Comparison of ENCODE assay signal across 26 cellular contexts in the genomic region with DNA sequence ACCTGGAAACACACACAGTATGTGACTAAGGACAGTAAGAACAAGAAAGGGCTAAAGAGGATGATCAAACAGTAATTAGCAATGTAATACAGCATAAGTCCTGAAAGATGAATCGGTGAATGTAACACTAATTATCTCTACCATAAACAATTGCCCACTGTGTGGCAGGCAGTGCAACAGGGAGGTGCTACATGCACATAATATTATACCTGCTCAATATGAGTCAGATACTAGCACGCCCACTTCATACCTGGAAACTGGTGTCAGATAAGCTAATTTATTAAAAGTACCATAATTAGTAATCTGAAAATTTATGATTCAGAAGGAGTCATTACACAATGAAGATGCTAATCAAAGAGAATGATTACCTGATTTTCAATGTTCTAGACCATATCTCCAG. TPM values are rescaled to one million over a fixed set of nuclear protein-coding genes. Genes with fewer than 3 reads are reported as not detected.
DNase-seq lines count a peak whose midpoint lies in the region; ATAC-seq, FAIRE-seq and TF ChIP-seq lines count a peak whose summit lies in the region.
"Had no signal": no experiment of that assay in that cellular context is flagged by ENCODE, and none has a peak within 500 bp of the region (broad histone marks: within the 10 kb centered on the region; RNA-seq: fewer than 3 reads in every experiment).

No MANE protein-coding gene starts in this region.

- no peaks in the 10 kb centered on the region for H3K36me3 Mint-ChIP-seq in activated CD8-positive, alpha-beta T cell treated with anti-CD3 and anti-CD28 coated beads for 36 hours (ENCODE audit: low read depth)
- peaks cover 21% of the 10 kb centered on the region for H3K36me3 Mint-ChIP-seq in activated CD8-positive, alpha-beta T cell treated with anti-CD3 and anti-CD28 coated beads, Interleukin-2, amount 10 ng/mL, durations not matched to agents 7 days and 5 days (ENCODE audit: low read depth)
- H3K36me3 Mint-ChIP-seq in activated T-helper 1 cell treated with anti-CD3 and anti-CD28 coated beads, Interleukin-12 subunit alpha, Interleukin-12 subunit beta, Interleukin-2, Interleukin-4 antibody, amounts not matched to agents 30 ng/mL and 10 ng/mL and 1 ng/mL, durations not matched to agents 14 hours and 24 hours and 36 hours (ENCODE audit: low read depth) = peaks cover 8% of the 10 kb centered on the region
- H3K36me3 Mint-ChIP-seq: CD4-positive, CD25-positive, alpha-beta regulatory T cell had no signal

- H3K4me1 Mint-ChIP-seq in activated CD8-positive, alpha-beta T cell treated with anti-CD3 and anti-CD28 coated beads for 36 hours (ENCODE audit: low read depth) = peaks cover 14% of the 10 kb centered on the region
- H3K4me1 Mint-ChIP-seq in activated CD8-positive, alpha-beta T cell treated with anti-CD3 and anti-CD28 coated beads, Interleukin-2, amount 10 ng/mL, durations not matched to agents 7 days and 5 days (ENCODE audit: low read depth) = peaks cover 16% of the 10 kb centered on the region
- H3K4me1 Mint-ChIP-seq in activated T-helper 1 cell treated with anti-CD3 and anti-CD28 coated beads, Interleukin-12 subunit alpha, Interleukin-12 subunit beta, Interleukin-2, Interleukin-4 antibody, amounts not matched to agents 30 ng/mL and 10 ng/mL and 1 ng/mL, durations not matched to agents 14 hours and 24 hours and 36 hours (ENCODE audit: low read depth) = peaks cover 15% of the 10 kb centered on the region
- H3K4me1 Mint-ChIP-seq: H9 had no signal

- H3K27me3 ChIP-seq in DND-41 (ENCODE audit: insufficient read depth, low read length, poor library complexity) = no peaks in the 10 kb centered on the region
- H3K27me3 ChIP-seq: BLaER1, MG63 had no signal

- no peaks in the 10 kb centered on the region for H3K79me2 ChIP-seq in DND-41 (ENCODE audit: insufficient read depth, low read length)

- H3K4me1 ChIP-seq in DND-41 (ENCODE audit: insufficient read depth, low read length) = peaks cover 25% of the 10 kb centered on the region
- H3K4me1 ChIP-seq: BLaER1 had no signal

- no peaks in the 10 kb centered on the region for H3K9me3 ChIP-seq in DND-41 (ENCODE audit: insufficient read depth, low read length, severe bottlenecking)
- H3K9me3 ChIP-seq: BLaER1, MG63 had no signal

- H3K36me3 ChIP-seq in DND-41 (ENCODE audit: insufficient read depth, low read length) = no peaks in the 10 kb centered on the region
- H3K36me3 ChIP-seq: BLaER1, MG63 had no signal

- ATAC-seq in activated CD8-positive, alpha-beta T cell treated with anti-CD3 and anti-CD28 coated beads for 36 hours = peak; percentile 56
- no peak for ATAC-seq in activated CD8-positive, alpha-beta T cell treated with anti-CD3 and anti-CD28 coated beads, Interleukin-2, amount 10 ng/mL, durations not matched to agents 7 days and 5 days
- ATAC-seq in DND-41 (ENCODE audit: insufficient read depth, low read depth) (no peak), GM18870 (IDR thresholded peaks at IDR 0.05; ENCODE audit: unreplicated experiment) (no peak), HG03280 (IDR thresholded peaks at IDR 0.05; ENCODE audit: unreplicated experiment) (no peak)
- ATAC-seq: GM23338, PC-3 had no signal

- no peaks in the 10 kb centered on the region for H3K27me3 Mint-ChIP-seq in activated CD8-positive, alpha-beta T cell treated with anti-CD3 and anti-CD28 coated beads for 36 hours
- H3K27me3 Mint-ChIP-seq in activated CD8-positive, alpha-beta T cell treated with anti-CD3 and anti-CD28 coated beads, Interleukin-2, amount 10 ng/mL, durations not matched to agents 7 days and 5 days (ENCODE audit: low read depth) = no peaks in the 10 kb centered on the region
- peaks cover 6% of the 10 kb centered on the region for H3K27me3 Mint-ChIP-seq in activated T-helper 1 cell treated with anti-CD3 and anti-CD28 coated beads, Interleukin-12 subunit alpha, Interleukin-12 subunit beta, Interleukin-2, Interleukin-4 antibody, amounts not matched to agents 30 ng/mL and 10 ng/mL and 1 ng/mL, durations not matched to agents 14 hours and 24 hours and 36 hours (ENCODE audit: insufficient read depth)
- H3K27me3 Mint-ChIP-seq: CD4-positive, CD25-positive, alpha-beta regulatory T cell had no signal

- CTCF ChIA-PET in activated CD8-positive, alpha-beta T cell treated with anti-CD3 and anti-CD28 coated beads for 36 hours (lab: Charles Lee) = interaction anchor here (1.2 kb wide), 1 partner anchor 171 kb away, joined by 4 read pairs; no protein-coding TSS in a partner anchor
- CTCF ChIA-PET in activated CD8-positive, alpha-beta T cell treated with anti-CD3 and anti-CD28 coated beads, Interleukin-2, amount 10 ng/mL, durations not matched to agents 7 days and 5 days (lab: Charles Lee) = no interaction called here

- no peak overlapping the region for H3K4me2 ChIP-seq in DND-41 (ENCODE audit: insufficient read depth, low read length)
- H3K4me2 ChIP-seq: BLaER1, GM23338 had no signal

- H3K4me3 ChIP-seq in DND-41 (ENCODE audit: low read depth in 1 of 2, low read length in 2 of 2) = no peak overlapping the region
- H3K4me3 ChIP-seq: BLaER1, GM23338, MG63 had no signal

- no peaks in the 10 kb centered on the region for H4K20me1 ChIP-seq in DND-41 (ENCODE audit: insufficient read depth, low read length)
- H4K20me1 ChIP-seq: BLaER1 had no signal

- no peak overlapping the region for H2AFZ ChIP-seq in DND-41 (ENCODE audit: low read depth, low read length)

- no peaks in the 10 kb centered on the region for H3K9me3 Mint-ChIP-seq in activated CD8-positive, alpha-beta T cell treated with anti-CD3 and anti-CD28 coated beads for 36 hours
- peaks cover 5% of the 10 kb centered on the region for H3K9me3 Mint-ChIP-seq in activated CD8-positive, alpha-beta T cell treated with anti-CD3 and anti-CD28 coated beads, Interleukin-2, amount 10 ng/mL, durations not matched to agents 7 days and 5 days (ENCODE audit: insufficient read depth)
- peaks cover 15% of the 10 kb centered on the region for H3K9me3 Mint-ChIP-seq in activated T-helper 1 cell treated with anti-CD3 and anti-CD28 coated beads, Interleukin-12 subunit alpha, Interleukin-12 subunit beta, Interleukin-2, Interleukin-4 antibody, amounts not matched to agents 30 ng/mL and 10 ng/mL and 1 ng/mL, durations not matched to agents 14 hours and 24 hours and 36 hours
- H3K9me3 Mint-ChIP-seq: GM23338 had no signal

- no peak for TF ChIP-seq CTCF in activated CD8-positive, alpha-beta T cell treated with anti-CD3 and anti-CD28 coated beads for 36 hours (IDR thresholded peaks at IDR 0.05)
- no peak for TF ChIP-seq CTCF in DND-41 (IDR thresholded peaks at IDR 0.05; ENCODE audit: borderline replicate concordance, extremely low read depth, low read length, poor library complexity, severe bottlenecking)

- FAIRE-seq in HTR-8/SVneo (lab: Jason Lieb, UNC) = peak; percentile 69

- peak overlapping the region; percentile 25; the same call in 1 of the 2 replicates for H3K27ac ChIP-seq in DND-41 (ENCODE audit: low read length)
- H3K27ac ChIP-seq: BLaER1 had no signal

- no peak overlapping the region for H3K4me3 Mint-ChIP-seq in activated CD8-positive, alpha-beta T cell treated with anti-CD3 and anti-CD28 coated beads for 36 hours
- no peak overlapping the region for H3K4me3 Mint-ChIP-seq in activated CD8-positive, alpha-beta T cell treated with anti-CD3 and anti-CD28 coated beads, Interleukin-2, amount 10 ng/mL, durations not matched to agents 7 days and 5 days
- no peak overlapping the region for H3K4me3 Mint-ChIP-seq in activated T-helper 1 cell treated with anti-CD3 and anti-CD28 coated beads, Interleukin-12 subunit alpha, Interleukin-12 subunit beta, Interleukin-2, Interleukin-4 antibody, amounts not matched to agents 30 ng/mL and 10 ng/mL and 1 ng/mL, durations not matched to agents 14 hours and 24 hours and 36 hours
- H3K4me3 Mint-ChIP-seq: CD4-positive, CD25-positive, alpha-beta regulatory T cell; GM23338; H9 had no signal

- no peak overlapping the region for H3K9ac ChIP-seq in DND-41 (ENCODE audit: low read depth, low read length)
- H3K9ac ChIP-seq: BLaER1 had no signal

- intact Hi-C loops in activated CD8-positive, alpha-beta T cell treated with anti-CD3 and anti-CD28 coated beads for 36 hours (cut with micrococcal nuclease) = no loop called here
- intact Hi-C loops in activated T-helper 1 cell treated with anti-CD3 and anti-CD28 coated beads, Interleukin-12 subunit alpha, Interleukin-12 subunit beta, Interleukin-2, Interleukin-4 antibody, amounts not matched to agents 30 ng/mL and 10 ng/mL and 1 ng/mL, durations not matched to agents 14 hours and 24 hours and 36 hours (cut with micrococcal nuclease) = no loop called here

- DNase-seq in activated CD8-positive, alpha-beta T cell treated with anti-CD3 and anti-CD28 coated beads for 36 hours = peak; percentile 9
- DNase-seq in activated CD8-positive, alpha-beta T cell treated with anti-CD3 and anti-CD28 coated beads, Interleukin-2, amount 10 ng/mL, durations not matched to agents 7 days and 5 days = no peak
- no peak for DNase-seq in DND-41
- DNase-seq in HTR-8/SVneo (ENCODE audit: insufficient read length, low spot score) = no peak
- peak; percentile 6 for DNase-seq in activated T-helper 9 cell treated with anti-CD3 and anti-CD28 coated beads, Interleukin-2, amount 50 U/mL, for 16 hours (ENCODE audit: low read depth)
- no peak for DNase-seq in activated T-helper 1 cell treated with anti-CD3 and anti-CD28 coated beads, Interleukin-12 subunit alpha, Interleukin-12 subunit beta, Interleukin-2, Interleukin-4 antibody, amounts not matched to agents 30 ng/mL and 10 ng/mL and 1 ng/mL, durations not matched to agents 14 hours and 24 hours and 36 hours (ENCODE audit: low spot score)
- DNase-seq: CD4-positive, CD25-positive, alpha-beta regulatory T cell; DMS153; H9; IMR-90; KG1; MG63; NCI-H1105 treated with DMSO at 0.1 percent for 48 hours; NCI-H146; NCI-H1930; NCI-H2107; NCI-H524; NCI-H82; NK-92 treated with Interleukin-12 subunit alpha and Interleukin-12 subunit beta, amount 100 ng/mL, for 24 hours; PC-3; Right ventricle myocardium superior had no signal

- POLR2A ChIA-PET in activated CD8-positive, alpha-beta T cell treated with anti-CD3 and anti-CD28 coated beads for 36 hours (lab: Charles Lee) = no interaction called here
- POLR2A ChIA-PET in activated CD8-positive, alpha-beta T cell treated with anti-CD3 and anti-CD28 coated beads, Interleukin-2, amount 10 ng/mL, durations not matched to agents 7 days and 5 days (lab: Charles Lee) = no interaction called here

- no peak overlapping the region for H3K27ac Mint-ChIP-seq in activated CD8-positive, alpha-beta T cell treated with anti-CD3 and anti-CD28 coated beads for 36 hours
- no peak overlapping the region for H3K27ac Mint-ChIP-seq in activated CD8-positive, alpha-beta T cell treated with anti-CD3 and anti-CD28 coated beads, Interleukin-2, amount 10 ng/mL, durations not matched to agents 7 days and 5 days
- H3K27ac Mint-ChIP-seq in activated T-helper 1 cell treated with anti-CD3 and anti-CD28 coated beads, Interleukin-12 subunit alpha, Interleukin-12 subunit beta, Interleukin-2, Interleukin-4 antibody, amounts not matched to agents 30 ng/mL and 10 ng/mL and 1 ng/mL, durations not matched to agents 14 hours and 24 hours and 36 hours = no peak overlapping the region
- H3K27ac Mint-ChIP-seq: CD4-positive, CD25-positive, alpha-beta regulatory T cell; H9 had no signal

RNA-seq across cellular contexts. Expression of a gene that starts 14.9 kb away (rescaled TPM):
- not detected for total RNA-seq in activated CD8-positive, alpha-beta T cell treated with anti-CD3 and anti-CD28 coated beads for 36 hours
- not detected for total RNA-seq in activated CD8-positive, alpha-beta T cell treated with anti-CD3 and anti-CD28 coated beads, Interleukin-2, amount 10 ng/mL, durations not matched to agents 7 days and 5 days
- total RNA-seq in activated T-helper 1 cell treated with anti-CD3 and anti-CD28 coated beads, Interleukin-12 subunit alpha, Interleukin-12 subunit beta, Interleukin-2, Interleukin-4 antibody, amounts not matched to agents 30 ng/mL and 10 ng/mL and 1 ng/mL, durations not matched to agents 14 hours and 24 hours and 36 hours = not detected in 2 replicates
- total RNA-seq: GM23338, H9, IMR-90, PC-3, SK-MEL-5 had no signal

Comparison
In these comparisons a context has a peak if more than half of its experiments do, and no peak if none do; other contexts are left out.
1. DNase-seq: peak in activated CD8-positive, alpha-beta T cell treated with anti-CD3 and anti-CD28 coated beads for 36 hours (single experiment) and activated T-helper 9 cell treated with anti-CD3 and anti-CD28 coated beads, Interleukin-2, amount 50 U/mL, for 16 hours (single experiment); none in activated CD8-positive, alpha-beta T cell treated with anti-CD3 and anti-CD28 coated beads, Interleukin-2, amount 10 ng/mL, durations not matched to agents 7 days and 5 days (single experiment), DND-41 (single experiment), HTR-8/SVneo (single experiment) and activated T-helper 1 cell treated with anti-CD3 and anti-CD28 coated beads, Interleukin-12 subunit alpha, Interleukin-12 subunit beta, Interleukin-2, Interleukin-4 antibody, amounts not matched to agents 30 ng/mL and 10 ng/mL and 1 ng/mL, durations not matched to agents 14 hours and 24 hours and 36 hours (single experiment).